Comparison of ENCODE assay signal across 1 cellular context in the genomic region with DNA sequence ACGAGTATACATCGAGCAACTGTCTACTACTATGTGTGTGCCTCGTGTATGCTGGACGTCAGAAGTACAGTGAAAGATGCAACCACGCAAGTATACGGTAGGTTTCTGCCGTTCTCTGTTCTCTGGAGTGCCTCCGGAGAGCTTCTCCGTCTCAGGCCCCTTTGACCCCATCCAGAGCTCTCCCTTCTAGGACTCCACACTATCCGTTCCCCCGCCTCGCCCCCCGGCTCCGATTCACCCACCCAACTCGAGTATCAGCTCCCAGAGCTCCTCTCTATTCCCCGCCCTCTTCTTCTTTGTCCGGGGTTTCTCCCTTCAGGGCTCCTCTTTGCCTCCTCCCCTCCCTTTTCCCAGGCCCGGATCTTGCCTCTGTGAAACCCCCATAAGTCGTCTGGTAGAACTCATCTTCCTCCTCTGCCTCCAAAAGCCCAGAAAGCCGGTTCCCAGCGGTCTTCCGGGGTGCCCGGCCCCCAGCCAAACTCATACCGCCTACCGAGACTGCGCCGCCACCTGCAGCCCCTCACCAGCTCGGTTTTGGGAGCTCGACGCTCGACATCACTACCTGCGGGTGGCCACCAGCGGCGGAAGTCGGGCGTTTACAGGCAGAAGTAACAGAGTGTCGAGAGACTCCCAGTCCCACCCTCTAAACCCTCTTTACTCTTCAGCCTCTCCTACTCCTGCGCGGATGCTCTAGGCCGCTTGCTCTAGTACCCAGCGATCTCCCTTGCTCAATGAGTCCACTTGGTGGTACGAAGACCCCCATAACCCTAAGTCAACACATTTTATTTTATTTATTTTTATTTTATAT.
A peak's percentile ranks its signal among the peaks of the same experiment; 100 is the strongest.
TF ChIP-seq lines count a peak whose summit lies in the region.

A gene with protein sequence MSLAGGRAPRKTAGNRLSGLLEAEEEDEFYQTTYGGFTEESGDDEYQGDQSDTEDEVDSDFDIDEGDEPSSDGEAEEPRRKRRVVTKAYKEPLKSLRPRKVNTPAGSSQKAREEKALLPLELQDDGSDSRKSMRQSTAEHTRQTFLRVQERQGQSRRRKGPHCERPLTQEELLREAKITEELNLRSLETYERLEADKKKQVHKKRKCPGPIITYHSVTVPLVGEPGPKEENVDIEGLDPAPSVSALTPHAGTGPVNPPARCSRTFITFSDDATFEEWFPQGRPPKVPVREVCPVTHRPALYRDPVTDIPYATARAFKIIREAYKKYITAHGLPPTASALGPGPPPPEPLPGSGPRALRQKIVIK (minus strand): TSS at position 560 of the 808 bp plus-strand sequence. CDS start 76 bp downstream, at position 484.

TF ChIP-seq in neural cell, 6 proteins besides CTCF, POLR2A, EP300 and RAD21 (continued from another document):
- TF ChIP-seq, protein P1, sequence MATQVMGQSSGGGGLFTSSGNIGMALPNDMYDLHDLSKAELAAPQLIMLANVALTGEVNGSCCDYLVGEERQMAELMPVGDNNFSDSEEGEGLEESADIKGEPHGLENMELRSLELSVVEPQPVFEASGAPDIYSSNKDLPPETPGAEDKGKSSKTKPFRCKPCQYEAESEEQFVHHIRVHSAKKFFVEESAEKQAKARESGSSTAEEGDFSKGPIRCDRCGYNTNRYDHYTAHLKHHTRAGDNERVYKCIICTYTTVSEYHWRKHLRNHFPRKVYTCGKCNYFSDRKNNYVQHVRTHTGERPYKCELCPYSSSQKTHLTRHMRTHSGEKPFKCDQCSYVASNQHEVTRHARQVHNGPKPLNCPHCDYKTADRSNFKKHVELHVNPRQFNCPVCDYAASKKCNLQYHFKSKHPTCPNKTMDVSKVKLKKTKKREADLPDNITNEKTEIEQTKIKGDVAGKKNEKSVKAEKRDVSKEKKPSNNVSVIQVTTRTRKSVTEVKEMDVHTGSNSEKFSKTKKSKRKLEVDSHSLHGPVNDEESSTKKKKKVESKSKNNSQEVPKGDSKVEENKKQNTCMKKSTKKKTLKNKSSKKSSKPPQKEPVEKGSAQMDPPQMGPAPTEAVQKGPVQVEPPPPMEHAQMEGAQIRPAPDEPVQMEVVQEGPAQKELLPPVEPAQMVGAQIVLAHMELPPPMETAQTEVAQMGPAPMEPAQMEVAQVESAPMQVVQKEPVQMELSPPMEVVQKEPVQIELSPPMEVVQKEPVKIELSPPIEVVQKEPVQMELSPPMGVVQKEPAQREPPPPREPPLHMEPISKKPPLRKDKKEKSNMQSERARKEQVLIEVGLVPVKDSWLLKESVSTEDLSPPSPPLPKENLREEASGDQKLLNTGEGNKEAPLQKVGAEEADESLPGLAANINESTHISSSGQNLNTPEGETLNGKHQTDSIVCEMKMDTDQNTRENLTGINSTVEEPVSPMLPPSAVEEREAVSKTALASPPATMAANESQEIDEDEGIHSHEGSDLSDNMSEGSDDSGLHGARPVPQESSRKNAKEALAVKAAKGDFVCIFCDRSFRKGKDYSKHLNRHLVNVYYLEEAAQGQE (IDR thresholded peaks at IDR 0.05; ENCODE audit: borderline replicate concordance) = peak; percentile 57
